ENCODE assay signal across 8 cellular contexts in genomic region chr5:134873987-134874830, GRCh38. TPM values are rescaled to one million over a fixed set of nuclear protein-coding genes. Genes with fewer than 3 reads are reported as not detected.
DNase-seq lines count a peak whose midpoint lies in the region; ATAC-seq and TF ChIP-seq lines count a peak whose summit lies in the region.

A gene with protein sequence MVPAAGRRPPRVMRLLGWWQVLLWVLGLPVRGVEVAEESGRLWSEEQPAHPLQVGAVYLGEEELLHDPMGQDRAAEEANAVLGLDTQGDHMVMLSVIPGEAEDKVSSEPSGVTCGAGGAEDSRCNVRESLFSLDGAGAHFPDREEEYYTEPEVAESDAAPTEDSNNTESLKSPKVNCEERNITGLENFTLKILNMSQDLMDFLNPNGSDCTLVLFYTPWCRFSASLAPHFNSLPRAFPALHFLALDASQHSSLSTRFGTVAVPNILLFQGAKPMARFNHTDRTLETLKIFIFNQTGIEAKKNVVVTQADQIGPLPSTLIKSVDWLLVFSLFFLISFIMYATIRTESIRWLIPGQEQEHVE (plus strand): TSS chr5:134874371. CDS start chr5:134874428, 57 bp downstream.

- TF ChIP-seq CTCF in GM10266 (IDR thresholded peaks at IDR 0.05; ENCODE audit: control insufficient read depth, insufficient read depth, low read depth, missing control alignments) (no peak), left ventricle myocardium inferior (IDR thresholded peaks at IDR 0.05; ENCODE audit: borderline replicate concordance) (no peak), prostate gland (IDR thresholded peaks at IDR 0.05) (no peak)

- intact Hi-C loops in T-helper 1 cell treated with Interleukin-12 subunit alpha and Interleukin-12 subunit beta and Interleukin-4 antibody, amounts not matched to agents 30 ng/mL and 1 ng/mL, for 36 hours (cut with micrococcal nuclease) = loop anchor here (1.0 to 10.0 kb wide), 11 partner anchors 15 to 697 kb away; partner anchors contain the start of genes CAMLG, CDKL3, DDX46 and JADE2
- intact Hi-C loops in left ventricle myocardium inferior (cut with micrococcal nuclease) (no loop called here), prostate gland (cut with DNase I) (loop anchor here (2.0 kb wide), 1 partner anchor 31 kb away; the partner anchor contains the start of gene PCBD2)

- peak; percentile 78 for ATAC-seq in HG02571 (IDR thresholded peaks at IDR 0.05; ENCODE audit: unreplicated experiment)

- WGBS in prostate gland = 4% methylated on average over 72 of the region's 79 CpGs

- H3K4me3 ChIP-seq in left ventricle myocardium inferior (peak within 1 kb of the TSS; percentile 97), prostate gland (peak within 1 kb of the TSS; percentile 84 to 86)

- H3K9me3 ChIP-seq in left ventricle myocardium inferior (replicated peaks) (no peaks in the 10 kb centered on the region), prostate gland (no peaks in the 10 kb centered on the region)

- H3K36me3 ChIP-seq in left ventricle myocardium inferior (no peaks in the 10 kb centered on the region), prostate gland (no peaks in the 10 kb centered on the region)

- peak within 1 kb of the TSS; percentile 99 for H3K27ac ChIP-seq in left ventricle myocardium inferior (replicated peaks)
- H3K27ac ChIP-seq in prostate gland = peak within 1 kb of the TSS; percentile 90 to 93

- H3K27me3 ChIP-seq in left ventricle myocardium inferior (ENCODE audit: low read depth) (no peaks in the 10 kb centered on the region), prostate gland (replicated peaks; ENCODE audit: insufficient read depth) (no peaks in the 10 kb centered on the region)

- H3K4me1 ChIP-seq in left ventricle myocardium inferior (peaks cover 47% of the 10 kb centered on the region), prostate gland (replicated peaks) (peaks cover 6% of the 10 kb centered on the region)

- DNase-seq in GM10266 (ENCODE audit: extremely low spot score) (peak; percentile 90), NCI-H1092 (lab: John Stamatoyannopoulos, UW) (peak; percentile 77), amniotic epithelial cell (ENCODE audit: low read depth) (peak; percentile 82), left ventricle myocardium inferior (peak; percentile 91), prostate gland (ENCODE audit: low spot score) (peak; percentile 80), ureter (ENCODE audit: low spot score) (peak; percentile 89)

- TF ChIP-seq POLR2A in prostate gland (IDR thresholded peaks at IDR 0.05) = peak; percentile 55

RNA-seq across cellular contexts. Expression of the gene that starts here (rescaled TPM):
- 72.7 and 80.5 TPM in 2 replicates for total RNA-seq in T-helper 1 cell treated with Interleukin-12 subunit alpha and Interleukin-12 subunit beta and Interleukin-4 antibody, amounts not matched to agents 30 ng/mL and 1 ng/mL, for 36 hours
- total RNA-seq in left ventricle myocardium inferior (49.5 TPM), prostate gland (100 to 1,000 TPM in 1 of 2 donors, 10 to 100 TPM in 1; 76.1 to 132 TPM), ureter (44.2 TPM)

Comparison
In these comparisons a context has a peak if more than half of its experiments do, and no peak if none do; other contexts are left out.
1. Peak in every context shown above with its lines: DNase-seq, ATAC-seq, H3K4me3 ChIP-seq and H3K27ac ChIP-seq.